10 cellular contexts compared by ENCODE assay signal in the genomic region with DNA sequence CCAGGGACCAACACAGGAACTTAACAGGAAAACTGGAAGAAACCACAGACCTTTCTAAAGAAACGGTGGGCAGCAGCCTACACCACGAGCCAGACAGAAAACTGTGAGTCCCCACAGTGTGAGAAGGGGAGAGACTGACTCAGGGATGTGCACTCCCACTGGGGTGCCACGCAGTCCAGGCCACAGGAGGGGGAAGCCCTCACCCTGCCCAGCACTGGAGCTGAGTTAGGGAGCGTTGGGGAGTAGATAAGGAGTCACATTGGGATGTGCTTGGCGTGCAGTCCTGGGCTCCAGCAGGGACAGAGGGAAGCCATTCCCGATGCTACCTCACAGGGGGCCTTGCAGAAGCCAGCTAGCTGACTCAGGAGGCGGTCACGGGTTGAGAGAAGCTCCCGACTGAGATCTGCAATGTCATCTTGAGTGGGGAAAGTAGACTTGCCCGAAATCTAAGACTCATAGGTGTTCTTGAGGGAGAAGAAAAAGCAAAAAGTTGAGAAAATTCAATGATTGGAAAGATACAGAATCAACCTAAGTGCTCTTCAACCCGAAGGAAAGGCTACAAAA. TPM values are rescaled to one million over a fixed set of nuclear protein-coding genes. Genes with fewer than 3 reads are reported as not detected.
A peak's percentile ranks its signal among the peaks of the same experiment; 100 is the strongest.
DNase-seq lines count a peak whose midpoint lies in the region; ATAC-seq lines count a peak whose summit lies in the region.
"Had no signal": no experiment of that assay in that cellular context is flagged by ENCODE, and none has a peak within 500 bp of the region (broad histone marks: within the 10 kb centered on the region; RNA-seq: fewer than 3 reads in every experiment).

No MANE protein-coding gene starts in this region.

- peaks cover 0 to 4% of the 10 kb centered on the region in 2 donors for H3K4me1 ChIP-seq in mucosa of rectum (ENCODE audit: control insufficient read depth in 2 of 2, insufficient read depth in 2 of 2, low read length in 2 of 2)

- H3K9ac ChIP-seq in mucosa of rectum (ENCODE audit: low read depth in 1 of 2, low read length in 2 of 2) = no peak overlapping the region

- H3K27ac ChIP-seq in mucosa of rectum (ENCODE audit: low read depth in 2 of 2, low read length in 2 of 2) = no peak overlapping the region
- H3K27ac ChIP-seq in temporal lobe (ENCODE audit: low read depth, low read length) = peak overlapping the region; percentile 19
- H3K27ac ChIP-seq: WERI-Rb-1 had no signal

- no peaks in the 10 kb centered on the region for H3K9me3 ChIP-seq in mucosa of rectum (ENCODE audit: control insufficient read depth in 2 of 2, low read length in 2 of 2)

- no peak for ATAC-seq in GM18498 (IDR thresholded peaks at IDR 0.05; ENCODE audit: unreplicated experiment)

- H3K36me3 ChIP-seq in mucosa of rectum (ENCODE audit: control insufficient read depth in 2 of 2, insufficient read depth in 2 of 2, low read length in 2 of 2) = no peaks in the 10 kb centered on the region
- H3K36me3 ChIP-seq: WERI-Rb-1 had no signal

- peaks cover 0 to 5% of the 10 kb centered on the region in 2 donors for H3K27me3 ChIP-seq in mucosa of rectum (ENCODE audit: control insufficient read depth in 2 of 2, insufficient read depth in 2 of 2, low read length in 2 of 2)

- DNase-seq in NK-92 treated with Interleukin-12 subunit alpha and Interleukin-12 subunit beta, amount 100 ng/mL, for 24 hours (lab: John Stamatoyannopoulos, UW) = peak; percentile 56
- no peak for DNase-seq in NK-92 (lab: John Stamatoyannopoulos, UW; ENCODE audit: unreplicated experiment)
- peak; percentile 63 for DNase-seq in activated CD8-positive, alpha-beta memory T cell treated with anti-CD3 and anti-CD28 coated beads, Interleukin-2, amount 50 U/mL, for 4 hours
- DNase-seq in mucosa of gallbladder (ENCODE audit: low spot score) = no peak
- no peak for DNase-seq in LoVo (ENCODE audit: low spot score)
- DNase-seq: WERI-Rb-1 had no signal

- peak overlapping the region; percentile 41 to 48 for H3K4me3 ChIP-seq in mucosa of rectum (ENCODE audit: low read length in 2 of 2)

RNA-seq across cellular contexts. Expression of gene SIGLEC8, which starts 17.3 kb away (rescaled TPM):
- total RNA-seq in temporal lobe (1.2 TPM), mucosa of gallbladder (11.0 TPM)
- total RNA-seq: epithelial cell of proximal tubule had no signal

RNA-seq across cellular contexts. Expression of gene SIGLEC10, which starts 23.5 kb away (rescaled TPM):
- total RNA-seq in temporal lobe (1.2 TPM), mucosa of gallbladder (12.9 TPM)
- total RNA-seq: epithelial cell of proximal tubule had no signal

RNA-seq across cellular contexts. Expression of gene CEACAM18, which starts 37.4 kb away (rescaled TPM):
- total RNA-seq in temporal lobe (not detected), mucosa of gallbladder (not detected)
- total RNA-seq: epithelial cell of proximal tubule had no signal

RNA-seq across cellular contexts. Expression of gene C19orf84, which starts 50.5 kb away (rescaled TPM):
- total RNA-seq in temporal lobe (not detected), mucosa of gallbladder (0.43 TPM)
- total RNA-seq: epithelial cell of proximal tubule had no signal

RNA-seq across cellular contexts. Expression of gene LIM2, which starts 53.2 kb away (rescaled TPM):
- not detected for total RNA-seq in temporal lobe
- not detected for total RNA-seq in mucosa of gallbladder
- total RNA-seq: epithelial cell of proximal tubule had no signal

Comparison
In these comparisons a context has a peak if more than half of its experiments do, and no peak if none do; other contexts are left out.
1. DNase-seq: peak in NK-92 treated with Interleukin-12 subunit alpha and Interleukin-12 subunit beta, amount 100 ng/mL, for 24 hours (single experiment) and activated CD8-positive, alpha-beta memory T cell treated with anti-CD3 and anti-CD28 coated beads, Interleukin-2, amount 50 U/mL, for 4 hours (single experiment); none in NK-92 (single experiment), mucosa of gallbladder (single experiment) and LoVo (single experiment).